In the genomic region with DNA sequence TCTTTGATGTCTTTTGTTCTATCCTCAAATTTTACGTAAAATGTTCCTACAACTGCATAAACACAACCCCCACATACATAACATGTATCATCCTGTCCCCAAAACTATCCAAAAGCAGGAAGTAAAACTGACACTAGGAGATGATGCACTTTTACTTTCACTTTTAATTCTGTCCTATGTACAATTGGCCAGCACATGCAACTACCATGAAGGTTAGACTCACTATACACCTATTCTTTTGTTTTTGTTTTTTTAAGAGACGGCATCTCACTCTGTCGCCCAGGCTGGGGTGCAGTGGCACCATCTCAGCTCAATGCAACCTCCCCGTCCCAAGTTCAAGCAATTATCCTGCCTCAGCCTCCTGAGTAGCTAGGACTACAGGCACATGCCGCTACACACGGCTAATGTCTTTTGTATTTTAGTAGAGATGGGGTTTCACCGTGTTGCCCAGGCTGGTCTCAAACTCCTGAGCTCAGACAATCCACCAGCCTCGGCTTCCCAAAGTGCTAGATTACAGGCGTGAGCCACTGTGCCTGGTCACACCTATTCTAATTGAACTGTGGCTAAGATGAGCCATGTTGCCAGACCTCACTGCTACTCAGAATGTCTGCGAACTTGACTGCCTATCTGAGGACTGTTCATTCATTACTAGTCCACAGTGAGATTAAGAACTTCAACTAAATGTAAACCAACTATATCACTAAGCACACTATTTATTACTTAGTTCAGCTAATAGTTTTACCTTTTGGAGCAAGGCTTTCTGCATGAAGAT, we compare ENCODE assay signal across 8 cellular contexts. TPM values are rescaled to one million over a fixed set of nuclear protein-coding genes. Genes with fewer than 3 reads are reported as not detected.
DNase-seq lines count a peak whose midpoint lies in the region; ATAC-seq and TF ChIP-seq lines count a peak whose summit lies in the region.

No MANE protein-coding gene starts in this region.

- H3K9me3 Mint-ChIP-seq in GM23338 = peaks cover 9% of the 10 kb centered on the region

- peak; percentile 96 for ATAC-seq in GM18498 (IDR thresholded peaks at IDR 0.05; ENCODE audit: unreplicated experiment)
- ATAC-seq in GM23338 = no peak

- peaks cover 7% of the 10 kb centered on the region for H3K36me3 ChIP-seq in GM23338 (ENCODE audit: insufficient read depth)

- H3K4me2 ChIP-seq in GM23338 = no peak overlapping the region

- no peaks in the 10 kb centered on the region for H3K27me3 ChIP-seq in GM23338 (ENCODE audit: insufficient read depth)

- H3K4me3 Mint-ChIP-seq in GM23338 = no peak overlapping the region

- H3K79me2 ChIP-seq in GM23338 (replicated peaks; ENCODE audit: insufficient read depth) = no peaks in the 10 kb centered on the region; the same call in 1 of the 2 replicates

- H3F3A ChIP-seq in GM23338 (replicated peaks; ENCODE audit: low read depth) = no peaks in the 10 kb centered on the region

- no peaks in the 10 kb centered on the region; the same call in 1 of the 2 replicates for H4K20me1 ChIP-seq in GM23338 (replicated peaks; ENCODE audit: insufficient read depth)

- H3K4me1 ChIP-seq in GM23338 (ENCODE audit: insufficient read depth) = no peaks in the 10 kb centered on the region

- no peaks in the 10 kb centered on the region for H3K27me3 Mint-ChIP-seq in GM23338 (ENCODE audit: insufficient read depth, low read depth, poor library complexity)

- H3K36me3 Mint-ChIP-seq in GM23338 (ENCODE audit: low read depth) = peaks cover 16% of the 10 kb centered on the region; the same call in 2 of the 3 replicates

- 0 out of 2 replicates have a peak overlapping the region, but pooled peaks have one; percentile 9 for H3K27ac ChIP-seq in GM23338 (ENCODE audit: low read depth)

- no peak for TF ChIP-seq CTCF in GM23338 (conservative IDR thresholded peaks at IDR 0.05; ENCODE audit: low read depth in 2 of 2)

- no peaks in the 10 kb centered on the region for H3K4me1 Mint-ChIP-seq in GM23338

- no peak overlapping the region for H2AFZ ChIP-seq in GM23338

- no peaks in the 10 kb centered on the region for H3K9me2 ChIP-seq in GM23338 (ENCODE audit: insufficient read depth)

- H3K27ac Mint-ChIP-seq in GM23338 = no peak overlapping the region

- DNase-seq in GM23338 (ENCODE audit: low spot score) = no peak
- DNase-seq in LoVo (ENCODE audit: low spot score) = peak; percentile 27
- peak; percentile 2 for DNase-seq in activated T-cell treated with anti-CD3 and anti-CD28 coated beads for 24 hours (ENCODE audit: low read depth)
- peak; percentile 36 for DNase-seq in globus pallidus (ENCODE audit: low spot score)
- DNase-seq in stimulated activated naive CD4-positive, alpha-beta T cell (lab: John Stamatoyannopoulos, UW) = peak in 4 of 6 experiments; percentile 20 to 78 (median 76)
- DNase-seq in NCI-H510A (lab: John Stamatoyannopoulos, UW) = no peak
- DNase-seq in DMS114 treated with DMSO at 0.1 percent for 48 hours (lab: John Stamatoyannopoulos, UW; ENCODE audit: unreplicated experiment) = no peak

- no peak overlapping the region for H3K4me3 ChIP-seq in GM23338

TF ChIP-seq in GM23338, 12 proteins besides CTCF, POLR2A, EP300 and RAD21 (continues in another document):
- TF ChIP-seq ZNF331 (CRISPR knock-in tag; IDR thresholded peaks at IDR 0.05; ENCODE audit: low read depth) = no peak
- TF ChIP-seq, protein P1, sequence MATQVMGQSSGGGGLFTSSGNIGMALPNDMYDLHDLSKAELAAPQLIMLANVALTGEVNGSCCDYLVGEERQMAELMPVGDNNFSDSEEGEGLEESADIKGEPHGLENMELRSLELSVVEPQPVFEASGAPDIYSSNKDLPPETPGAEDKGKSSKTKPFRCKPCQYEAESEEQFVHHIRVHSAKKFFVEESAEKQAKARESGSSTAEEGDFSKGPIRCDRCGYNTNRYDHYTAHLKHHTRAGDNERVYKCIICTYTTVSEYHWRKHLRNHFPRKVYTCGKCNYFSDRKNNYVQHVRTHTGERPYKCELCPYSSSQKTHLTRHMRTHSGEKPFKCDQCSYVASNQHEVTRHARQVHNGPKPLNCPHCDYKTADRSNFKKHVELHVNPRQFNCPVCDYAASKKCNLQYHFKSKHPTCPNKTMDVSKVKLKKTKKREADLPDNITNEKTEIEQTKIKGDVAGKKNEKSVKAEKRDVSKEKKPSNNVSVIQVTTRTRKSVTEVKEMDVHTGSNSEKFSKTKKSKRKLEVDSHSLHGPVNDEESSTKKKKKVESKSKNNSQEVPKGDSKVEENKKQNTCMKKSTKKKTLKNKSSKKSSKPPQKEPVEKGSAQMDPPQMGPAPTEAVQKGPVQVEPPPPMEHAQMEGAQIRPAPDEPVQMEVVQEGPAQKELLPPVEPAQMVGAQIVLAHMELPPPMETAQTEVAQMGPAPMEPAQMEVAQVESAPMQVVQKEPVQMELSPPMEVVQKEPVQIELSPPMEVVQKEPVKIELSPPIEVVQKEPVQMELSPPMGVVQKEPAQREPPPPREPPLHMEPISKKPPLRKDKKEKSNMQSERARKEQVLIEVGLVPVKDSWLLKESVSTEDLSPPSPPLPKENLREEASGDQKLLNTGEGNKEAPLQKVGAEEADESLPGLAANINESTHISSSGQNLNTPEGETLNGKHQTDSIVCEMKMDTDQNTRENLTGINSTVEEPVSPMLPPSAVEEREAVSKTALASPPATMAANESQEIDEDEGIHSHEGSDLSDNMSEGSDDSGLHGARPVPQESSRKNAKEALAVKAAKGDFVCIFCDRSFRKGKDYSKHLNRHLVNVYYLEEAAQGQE (IDR thresholded peaks at IDR 0.05; ENCODE audit: unreplicated experiment) = no peak
- TF ChIP-seq CREB1 (CRISPR knock-in tag; IDR thresholded peaks at IDR 0.05; ENCODE audit: low read depth) = no peak
- TF ChIP-seq, protein P2, sequence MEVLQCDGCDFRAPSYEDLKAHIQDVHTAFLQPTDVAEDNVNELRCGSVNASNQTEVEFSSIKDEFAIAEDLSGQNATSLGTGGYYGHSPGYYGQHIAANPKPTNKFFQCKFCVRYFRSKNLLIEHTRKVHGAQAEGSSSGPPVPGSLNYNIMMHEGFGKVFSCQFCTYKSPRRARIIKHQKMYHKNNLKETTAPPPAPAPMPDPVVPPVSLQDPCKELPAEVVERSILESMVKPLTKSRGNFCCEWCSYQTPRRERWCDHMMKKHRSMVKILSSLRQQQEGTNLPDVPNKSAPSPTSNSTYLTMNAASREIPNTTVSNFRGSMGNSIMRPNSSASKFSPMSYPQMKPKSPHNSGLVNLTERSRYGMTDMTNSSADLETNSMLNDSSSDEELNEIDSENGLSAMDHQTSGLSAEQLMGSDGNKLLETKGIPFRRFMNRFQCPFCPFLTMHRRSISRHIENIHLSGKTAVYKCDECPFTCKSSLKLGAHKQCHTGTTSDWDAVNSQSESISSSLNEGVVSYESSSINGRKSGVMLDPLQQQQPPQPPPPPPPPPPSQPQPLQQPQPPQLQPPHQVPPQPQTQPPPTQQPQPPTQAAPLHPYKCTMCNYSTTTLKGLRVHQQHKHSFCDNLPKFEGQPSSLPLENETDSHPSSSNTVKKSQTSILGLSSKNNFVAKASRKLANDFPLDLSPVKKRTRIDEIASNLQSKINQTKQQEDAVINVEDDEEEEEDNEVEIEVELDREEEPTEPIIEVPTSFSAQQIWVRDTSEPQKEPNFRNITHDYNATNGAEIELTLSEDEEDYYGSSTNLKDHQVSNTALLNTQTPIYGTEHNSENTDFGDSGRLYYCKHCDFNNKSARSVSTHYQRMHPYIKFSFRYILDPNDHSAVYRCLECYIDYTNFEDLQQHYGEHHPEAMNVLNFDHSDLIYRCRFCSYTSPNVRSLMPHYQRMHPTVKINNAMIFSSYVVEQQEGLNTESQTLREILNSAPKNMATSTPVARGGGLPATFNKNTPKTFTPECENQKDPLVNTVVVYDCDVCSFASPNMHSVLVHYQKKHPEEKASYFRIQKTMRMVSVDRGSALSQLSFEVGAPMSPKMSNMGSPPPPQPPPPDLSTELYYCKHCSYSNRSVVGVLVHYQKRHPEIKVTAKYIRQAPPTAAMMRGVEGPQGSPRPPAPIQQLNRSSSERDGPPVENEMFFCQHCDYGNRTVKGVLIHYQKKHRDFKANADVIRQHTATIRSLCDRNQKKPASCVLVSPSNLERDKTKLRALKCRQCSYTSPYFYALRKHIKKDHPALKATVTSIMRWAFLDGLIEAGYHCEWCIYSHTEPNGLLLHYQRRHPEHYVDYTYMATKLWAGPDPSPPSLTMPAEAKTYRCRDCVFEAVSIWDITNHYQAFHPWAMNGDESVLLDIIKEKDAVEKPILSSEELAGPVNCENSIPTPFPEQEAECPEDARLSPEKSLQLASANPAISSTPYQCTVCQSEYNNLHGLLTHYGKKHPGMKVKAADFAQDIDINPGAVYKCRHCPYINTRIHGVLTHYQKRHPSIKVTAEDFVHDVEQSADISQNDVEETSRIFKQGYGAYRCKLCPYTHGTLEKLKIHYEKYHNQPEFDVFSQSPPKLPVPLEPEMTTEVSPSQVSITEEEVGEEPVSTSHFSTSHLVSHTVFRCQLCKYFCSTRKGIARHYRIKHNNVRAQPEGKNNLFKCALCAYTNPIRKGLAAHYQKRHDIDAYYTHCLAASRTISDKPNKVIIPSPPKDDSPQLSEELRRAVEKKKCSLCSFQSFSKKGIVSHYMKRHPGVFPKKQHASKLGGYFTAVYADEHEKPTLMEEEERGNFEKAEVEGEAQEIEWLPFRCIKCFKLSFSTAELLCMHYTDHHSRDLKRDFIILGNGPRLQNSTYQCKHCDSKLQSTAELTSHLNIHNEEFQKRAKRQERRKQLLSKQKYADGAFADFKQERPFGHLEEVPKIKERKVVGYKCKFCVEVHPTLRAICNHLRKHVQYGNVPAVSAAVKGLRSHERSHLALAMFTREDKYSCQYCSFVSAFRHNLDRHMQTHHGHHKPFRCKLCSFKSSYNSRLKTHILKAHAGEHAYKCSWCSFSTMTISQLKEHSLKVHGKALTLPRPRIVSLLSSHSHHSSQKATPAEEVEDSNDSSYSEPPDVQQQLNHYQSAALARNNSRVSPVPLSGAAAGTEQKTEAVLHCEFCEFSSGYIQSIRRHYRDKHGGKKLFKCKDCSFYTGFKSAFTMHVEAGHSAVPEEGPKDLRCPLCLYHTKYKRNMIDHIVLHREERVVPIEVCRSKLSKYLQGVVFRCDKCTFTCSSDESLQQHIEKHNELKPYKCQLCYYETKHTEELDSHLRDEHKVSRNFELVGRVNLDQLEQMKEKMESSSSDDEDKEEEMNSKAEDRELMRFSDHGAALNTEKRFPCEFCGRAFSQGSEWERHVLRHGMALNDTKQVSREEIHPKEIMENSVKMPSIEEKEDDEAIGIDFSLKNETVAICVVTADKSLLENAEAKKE (CRISPR knock-in tag; IDR thresholded peaks at IDR 0.05) = no peak
- TF ChIP-seq POLR2AphosphoS5 (IDR thresholded peaks at IDR 0.05; ENCODE audit: low read depth) = no peak
- TF ChIP-seq JUNB (IDR thresholded peaks at IDR 0.05; ENCODE audit: unreplicated experiment) = no peak
- TF ChIP-seq NANOG (IDR thresholded peaks at IDR 0.05; ENCODE audit: borderline replicate concordance) = no peak

RNA-seq across cellular contexts. Expression of gene TOR3A, which starts 48.0 kb away (rescaled TPM):
- 49.7 and 57.6 TPM in 2 replicates for total RNA-seq in GM23338 (2014; rRNA removed; shearing (Covaris generic))
- polyA plus RNA-seq in GM23338 (2016; fragmentation: Nextera tagmentation; extraction: Ambion mirVana) = 11.2 TPM in 2 replicates

Comparison
In these comparisons a context has a peak if more than half of its experiments do, and no peak if none do; other contexts are left out.
1. DNase-seq: peak in LoVo (single experiment), activated T-cell treated with anti-CD3 and anti-CD28 coated beads for 24 hours (single experiment), globus pallidus (single experiment) and stimulated activated naive CD4-positive, alpha-beta T cell (4 of 6); none in GM23338 (single experiment), NCI-H510A (single experiment) and DMS114 treated with DMSO at 0.1 percent for 48 hours (single experiment).